Comparison of ENCODE assay signal across 8 cellular contexts in the genomic region with DNA sequence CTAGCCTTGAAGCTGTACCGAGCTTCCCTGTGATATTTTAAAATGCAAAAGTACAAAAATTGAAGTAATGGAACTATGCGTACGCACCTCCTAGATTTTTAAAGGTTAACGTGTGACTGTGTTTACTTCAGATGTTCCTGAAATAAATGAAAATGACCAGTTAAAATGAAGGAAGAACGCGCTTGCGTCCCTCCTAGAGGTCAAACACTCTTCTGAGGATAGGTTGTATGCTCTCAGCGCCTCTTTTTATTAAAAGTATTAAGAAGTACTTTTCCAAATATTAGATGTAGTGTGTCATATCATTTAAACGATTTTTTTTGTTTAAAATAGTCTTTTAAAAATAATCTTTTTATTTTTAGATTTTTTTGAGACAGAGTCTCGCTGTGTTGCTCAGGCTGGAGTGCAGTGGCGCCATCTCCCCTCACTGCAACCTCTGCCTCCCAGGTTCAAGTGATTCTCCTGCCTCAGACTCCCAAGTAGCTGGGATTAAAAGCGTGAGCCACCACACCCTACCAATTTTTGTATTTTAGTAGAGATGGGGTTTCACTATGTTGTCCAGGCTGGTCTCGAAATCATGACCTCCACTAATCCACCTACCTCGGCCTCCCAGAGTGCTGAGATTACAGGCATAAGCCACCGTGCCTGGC. TPM values are rescaled to one million over a fixed set of nuclear protein-coding genes. Genes with fewer than 3 reads are reported as not detected.
DNase-seq lines count a peak whose midpoint lies in the region; ATAC-seq and TF ChIP-seq lines count a peak whose summit lies in the region.

No MANE protein-coding gene starts in this region.

- in situ Hi-C loops in gastrocnemius medialis (cut with MboI; ENCODE audit: low sequenced_read_pairs in 4 of 4) = no loop called here

- H3K9me2 ChIP-seq in SU-DHL-6 (replicated peaks; ENCODE audit: insufficient read depth, low read length) = no peaks in the 10 kb centered on the region

- no peak for TF ChIP-seq POLR2A in gastrocnemius medialis (IDR thresholded peaks at IDR 0.05)

- H3K36me3 Mint-ChIP-seq in stimulated activated naive CD8-positive, alpha-beta T cell treated with anti-CD3 and anti-CD28 coated beads, Interleukin-15, Interleukin-2, amounts not matched to agents 100 ng/mL and 50 ng/mL, for 24 hours (ENCODE audit: low read depth) = peaks cover 6% of the 10 kb centered on the region

- DNase-seq in stimulated activated naive CD8-positive, alpha-beta T cell treated with anti-CD3 and anti-CD28 coated beads, Interleukin-15, Interleukin-2, amounts not matched to agents 100 U/mL and 50 U/mL, for 24 hours = no peak
- DNase-seq in fibroblast of villous mesenchyme (ENCODE audit: low read depth) = no peak
- no peak for DNase-seq in gastrocnemius medialis
- DNase-seq in 8988T = no peak

- no peaks in the 10 kb centered on the region for H3K27me3 Mint-ChIP-seq in stimulated activated naive CD8-positive, alpha-beta T cell treated with anti-CD3 and anti-CD28 coated beads, Interleukin-15, Interleukin-2, amounts not matched to agents 100 ng/mL and 50 ng/mL, for 24 hours

- peak overlapping the region; percentile 94 for H2AFZ ChIP-seq in SU-DHL-6 (ENCODE audit: low read depth, low read length, severe bottlenecking)

- peaks cover 4 to 6% of the 10 kb centered on the region in 2 donors for H3K4me1 ChIP-seq in gastrocnemius medialis

- peak overlapping the region; percentile 94 for H3K4me3 Mint-ChIP-seq in stimulated activated naive CD8-positive, alpha-beta T cell treated with anti-CD3 and anti-CD28 coated beads, Interleukin-15, Interleukin-2, amounts not matched to agents 100 ng/mL and 50 ng/mL, for 24 hours

- H3K27me3 ChIP-seq in SU-DHL-6 (ENCODE audit: low read length) = no peaks in the 10 kb centered on the region
- H3K27me3 ChIP-seq in gastrocnemius medialis = no peaks in the 10 kb centered on the region

- H3K4me2 ChIP-seq in SU-DHL-6 (ENCODE audit: low read depth, low read length, poor library complexity, severe bottlenecking) = peak overlapping the region; percentile 69

- intact Hi-C loops in gastrocnemius medialis (cut with DNase I; ENCODE audit: low total_unique reads) = loop anchor here (2.0 kb wide), 1 partner anchor 1272 kb away; no protein-coding TSS in a partner anchor

- H3K4me3 ChIP-seq in SU-DHL-6 (ENCODE audit: insufficient read depth, low read length, poor library complexity, severe bottlenecking) = peak overlapping the region; percentile 89
- peak overlapping the region; percentile 69 for H3K4me3 ChIP-seq in fibroblast of villous mesenchyme (ENCODE audit: low read depth, low read length)
- peak overlapping the region; percentile 63 to 74 (median 70) for H3K4me3 ChIP-seq in gastrocnemius medialis

- no peaks in the 10 kb centered on the region for H3K9me3 ChIP-seq in SU-DHL-6 (ENCODE audit: insufficient read depth, low read length)
- no peaks in the 10 kb centered on the region for H3K9me3 ChIP-seq in gastrocnemius medialis

- H4K20me1 ChIP-seq in SU-DHL-6 (ENCODE audit: low read depth, low read length) = no peaks in the 10 kb centered on the region

- H3F3A ChIP-seq in SU-DHL-6 (ENCODE audit: insufficient read depth) = peaks cover 55% of the 10 kb centered on the region

- H3K9me3 Mint-ChIP-seq in stimulated activated naive CD8-positive, alpha-beta T cell treated with anti-CD3 and anti-CD28 coated beads, Interleukin-15, Interleukin-2, amounts not matched to agents 100 ng/mL and 50 ng/mL, for 24 hours = no peaks in the 10 kb centered on the region

- no peak for TF ChIP-seq CTCF in SU-DHL-6 (IDR thresholded peaks at IDR 0.05; ENCODE audit: insufficient read depth, low read length, poor library complexity, severe bottlenecking)
- no peak for TF ChIP-seq CTCF in fibroblast of villous mesenchyme (IDR thresholded peaks at IDR 0.05; ENCODE audit: insufficient read depth, low read depth, low read length)
- no peak for TF ChIP-seq CTCF in gastrocnemius medialis (IDR thresholded peaks at IDR 0.05 in 4 of 5, conservative IDR thresholded peaks at IDR 0.05 in 1 of 5)

- H3K79me2 ChIP-seq in SU-DHL-6 (ENCODE audit: insufficient read depth, low read length) = peaks cover 15% of the 10 kb centered on the region; the same call in 1 of the 2 replicates

- peak overlapping the region; percentile 78 for H3K27ac ChIP-seq in SU-DHL-6 (ENCODE audit: low read depth, low read length)
- peak overlapping the region; percentile 83 to 95 (median 90) for H3K27ac ChIP-seq in gastrocnemius medialis

- peak overlapping the region; percentile 93 for H3K27ac Mint-ChIP-seq in stimulated activated naive CD8-positive, alpha-beta T cell treated with anti-CD3 and anti-CD28 coated beads, Interleukin-15, Interleukin-2, amounts not matched to agents 100 ng/mL and 50 ng/mL, for 24 hours

- peaks cover 5% of the 10 kb centered on the region for H3K36me3 ChIP-seq in SU-DHL-6 (ENCODE audit: low read length)
- H3K36me3 ChIP-seq in gastrocnemius medialis = no peaks in the 10 kb centered on the region

- peaks cover 23% of the 10 kb centered on the region for H3K4me1 Mint-ChIP-seq in stimulated activated naive CD8-positive, alpha-beta T cell treated with anti-CD3 and anti-CD28 coated beads, Interleukin-15, Interleukin-2, amounts not matched to agents 100 ng/mL and 50 ng/mL, for 24 hours (ENCODE audit: low read depth)

- peak overlapping the region; percentile 72 for H3K9ac ChIP-seq in SU-DHL-6 (ENCODE audit: low read length)

- no peak for ATAC-seq in stimulated activated naive CD8-positive, alpha-beta T cell treated with anti-CD3 and anti-CD28 coated beads, Interleukin-15, Interleukin-2, amounts not matched to agents 100 U/mL and 50 U/mL, for 24 hours
- ATAC-seq in gastrocnemius medialis = no peak
- no peak for ATAC-seq in GM18873 (IDR thresholded peaks at IDR 0.05; ENCODE audit: low FRiP score, unreplicated experiment)
- no peak for ATAC-seq in GM19328 (IDR thresholded peaks at IDR 0.05; ENCODE audit: unreplicated experiment)

RNA-seq across cellular contexts. Expression of a gene that starts 30.6 kb away (rescaled TPM):
- total RNA-seq in fibroblast of villous mesenchyme = 7.7 and 13.8 TPM in 2 replicates
- total RNA-seq in gastrocnemius medialis = 1 to 10 TPM; 2.2 to 6.7 (median 4.6) TPM
